ENCODE assay signal across 1 cellular context in the genomic region with DNA sequence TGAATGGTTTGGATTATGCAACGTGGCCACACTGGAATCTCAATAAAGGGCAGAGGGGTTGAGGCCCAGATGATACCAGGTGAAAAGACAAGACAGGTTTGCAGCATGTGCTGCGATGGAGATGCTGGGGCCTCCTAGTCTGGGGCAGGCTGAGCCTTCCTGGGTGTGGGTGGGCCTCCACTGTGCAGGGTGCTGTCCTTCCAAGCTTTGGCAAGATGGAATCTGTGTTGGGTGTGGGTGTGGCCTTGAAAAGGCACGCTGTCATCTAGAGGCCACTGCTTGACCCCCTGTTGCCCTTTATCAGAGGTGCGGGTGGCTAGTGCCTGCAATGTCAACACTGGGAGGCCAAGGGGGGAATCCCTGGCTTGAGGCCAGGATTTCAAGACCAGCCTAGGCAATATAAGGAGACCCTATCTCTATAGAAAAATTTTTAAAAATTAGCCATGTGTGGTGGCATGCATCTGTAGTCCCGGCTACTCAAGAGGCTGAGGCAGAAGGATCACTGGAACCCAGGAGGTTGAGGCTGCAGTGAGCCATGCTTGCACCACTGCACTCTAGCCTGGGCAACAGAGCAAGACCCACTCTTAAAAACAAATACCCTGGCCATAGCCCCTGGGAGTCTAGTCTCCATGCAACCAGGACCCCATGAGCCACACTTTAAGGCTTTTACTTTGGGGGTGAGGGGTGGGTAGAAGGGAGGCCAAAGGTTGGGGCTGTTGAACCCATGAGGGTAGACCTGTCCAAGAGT.
TF ChIP-seq lines count a peak whose summit lies in the region.

No MANE protein-coding gene starts in this region.

TF ChIP-seq in HepG2, 621 proteins besides CTCF, POLR2A, EP300 and RAD21 (continued from another document and continues in another):
- TF ChIP-seq, protein P1, sequence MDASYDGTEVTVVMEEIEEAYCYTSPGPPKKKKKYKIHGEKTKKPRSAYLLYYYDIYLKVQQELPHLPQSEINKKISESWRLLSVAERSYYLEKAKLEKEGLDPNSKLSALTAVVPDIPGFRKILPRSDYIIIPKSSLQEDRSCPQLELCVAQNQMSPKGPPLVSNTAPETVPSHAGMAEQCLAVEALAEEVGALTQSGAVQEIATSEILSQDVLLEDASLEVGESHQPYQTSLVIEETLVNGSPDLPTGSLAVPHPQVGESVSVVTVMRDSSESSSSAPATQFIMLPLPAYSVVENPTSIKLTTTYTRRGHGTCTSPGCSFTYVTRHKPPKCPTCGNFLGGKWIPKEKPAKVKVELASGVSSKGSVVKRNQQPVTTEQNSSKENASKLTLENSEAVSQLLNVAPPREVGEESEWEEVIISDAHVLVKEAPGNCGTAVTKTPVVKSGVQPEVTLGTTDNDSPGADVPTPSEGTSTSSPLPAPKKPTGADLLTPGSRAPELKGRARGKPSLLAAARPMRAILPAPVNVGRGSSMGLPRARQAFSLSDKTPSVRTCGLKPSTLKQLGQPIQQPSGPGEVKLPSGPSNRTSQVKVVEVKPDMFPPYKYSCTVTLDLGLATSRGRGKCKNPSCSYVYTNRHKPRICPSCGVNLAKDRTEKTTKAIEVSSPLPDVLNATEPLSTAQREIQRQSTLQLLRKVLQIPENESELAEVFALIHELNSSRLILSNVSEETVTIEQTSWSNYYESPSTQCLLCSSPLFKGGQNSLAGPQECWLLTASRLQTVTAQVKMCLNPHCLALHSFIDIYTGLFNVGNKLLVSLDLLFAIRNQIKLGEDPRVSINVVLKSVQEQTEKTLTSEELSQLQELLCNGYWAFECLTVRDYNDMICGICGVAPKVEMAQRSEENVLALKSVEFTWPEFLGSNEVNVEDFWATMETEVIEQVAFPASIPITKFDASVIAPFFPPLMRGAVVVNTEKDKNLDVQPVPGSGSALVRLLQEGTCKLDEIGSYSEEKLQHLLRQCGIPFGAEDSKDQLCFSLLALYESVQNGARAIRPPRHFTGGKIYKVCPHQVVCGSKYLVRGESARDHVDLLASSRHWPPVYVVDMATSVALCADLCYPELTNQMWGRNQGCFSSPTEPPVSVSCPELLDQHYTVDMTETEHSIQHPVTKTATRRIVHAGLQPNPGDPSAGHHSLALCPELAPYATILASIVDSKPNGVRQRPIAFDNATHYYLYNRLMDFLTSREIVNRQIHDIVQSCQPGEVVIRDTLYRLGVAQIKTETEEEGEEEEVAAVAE (CRISPR knock-in tag; IDR thresholded peaks at IDR 0.05; ENCODE audit: borderline replicate concordance) = no peak
- TF ChIP-seq CEBPB (IDR thresholded peaks at IDR 0.05; ENCODE audit: borderline replicate concordance, low read depth, low read length) (0 out of 2 replicates have a peak, but pooled peaks have one; percentile 2), ZNF776 (CRISPR knock-in tag; IDR thresholded peaks at IDR 0.05) (no peak), ZNF558 (CRISPR knock-in tag; IDR thresholded peaks at IDR 0.05; ENCODE audit: borderline replicate concordance) (no peak), ZBTB1 (CRISPR knock-in tag; IDR thresholded peaks at IDR 0.05; ENCODE audit: borderline replicate concordance) (no peak), ZNF761 (CRISPR knock-in tag; conservative IDR thresholded peaks at IDR 0.05) (0 out of 2 replicates have a peak, but pooled peaks have one; percentile 11), HOXA9 (CRISPR knock-in tag; IDR thresholded peaks at IDR 0.05; ENCODE audit: borderline replicate concordance) (no peak), RARA (CRISPR knock-in tag; IDR thresholded peaks at IDR 0.05) (peak; percentile 90), HMG20B (CRISPR knock-in tag; conservative IDR thresholded peaks at IDR 0.05) (0 out of 2 replicates have a peak, but pooled peaks have one; percentile 62), ZBTB42 (CRISPR knock-in tag; IDR thresholded peaks at IDR 0.05) (no peak), NFIC (IDR thresholded peaks at IDR 0.05; ENCODE audit: low read length) (peak; percentile 81; the same call in 1 of the 2 replicates), TBP (CRISPR knock-in tag; IDR thresholded peaks at IDR 0.05) (no peak), ZNF589 (CRISPR knock-in tag; conservative IDR thresholded peaks at IDR 0.05) (no peak), ESRRA (CRISPR knock-in tag; IDR thresholded peaks at IDR 0.05; ENCODE audit: low read depth) (no peak), MXI1 (IDR thresholded peaks at IDR 0.05; ENCODE audit: borderline replicate concordance, low read depth, low read length) (no peak), ZNF142 (CRISPR knock-in tag; IDR thresholded peaks at IDR 0.05) (no peak), CCDC6 (CRISPR knock-in tag; IDR thresholded peaks at IDR 0.05) (0 out of 2 replicates have a peak, but pooled peaks have one; percentile 31), JUND (CRISPR knock-in tag; IDR thresholded peaks at IDR 0.05) (no peak), FOXA3 (CRISPR knock-in tag; IDR thresholded peaks at IDR 0.05) (peak; percentile 77), BCL6 (CRISPR knock-in tag; IDR thresholded peaks at IDR 0.05) (peak; percentile 49), NFATC3 (CRISPR knock-in tag; IDR thresholded peaks at IDR 0.05) (no peak), ZFP1 (CRISPR knock-in tag; IDR thresholded peaks at IDR 0.05) (no peak), HOXA7 (CRISPR knock-in tag; IDR thresholded peaks at IDR 0.05) (no peak), ZSCAN25 (CRISPR knock-in tag; IDR thresholded peaks at IDR 0.05) (no peak), ZNF629 (CRISPR knock-in tag; conservative IDR thresholded peaks at IDR 0.05) (0 out of 2 replicates have a peak, but pooled peaks have one; percentile 13), BRD4 (CRISPR knock-in tag; IDR thresholded peaks at IDR 0.05) (no peak), FOXP4 (CRISPR knock-in tag; IDR thresholded peaks at IDR 0.05) (peak; percentile 71; the same call in 1 of the 2 replicates), KDM1A (CRISPR knock-in tag; IDR thresholded peaks at IDR 0.05) (no peak), TRIM24 (CRISPR knock-in tag; IDR thresholded peaks at IDR 0.05) (no peak), SNRNP70 (IDR thresholded peaks at IDR 0.05; ENCODE audit: low read depth, low read length) (no peak), MYC (CRISPR knock-in tag; IDR thresholded peaks at IDR 0.05; ENCODE audit: borderline replicate concordance) (peak; percentile 48; the same call in 1 of the 2 replicates), TMF1 (CRISPR knock-in tag; IDR thresholded peaks at IDR 0.05; ENCODE audit: low read depth) (no peak), ZNF670 (CRISPR knock-in tag; IDR thresholded peaks at IDR 0.05; ENCODE audit: borderline replicate concordance) (no peak)
- TF ChIP-seq, protein P2, sequence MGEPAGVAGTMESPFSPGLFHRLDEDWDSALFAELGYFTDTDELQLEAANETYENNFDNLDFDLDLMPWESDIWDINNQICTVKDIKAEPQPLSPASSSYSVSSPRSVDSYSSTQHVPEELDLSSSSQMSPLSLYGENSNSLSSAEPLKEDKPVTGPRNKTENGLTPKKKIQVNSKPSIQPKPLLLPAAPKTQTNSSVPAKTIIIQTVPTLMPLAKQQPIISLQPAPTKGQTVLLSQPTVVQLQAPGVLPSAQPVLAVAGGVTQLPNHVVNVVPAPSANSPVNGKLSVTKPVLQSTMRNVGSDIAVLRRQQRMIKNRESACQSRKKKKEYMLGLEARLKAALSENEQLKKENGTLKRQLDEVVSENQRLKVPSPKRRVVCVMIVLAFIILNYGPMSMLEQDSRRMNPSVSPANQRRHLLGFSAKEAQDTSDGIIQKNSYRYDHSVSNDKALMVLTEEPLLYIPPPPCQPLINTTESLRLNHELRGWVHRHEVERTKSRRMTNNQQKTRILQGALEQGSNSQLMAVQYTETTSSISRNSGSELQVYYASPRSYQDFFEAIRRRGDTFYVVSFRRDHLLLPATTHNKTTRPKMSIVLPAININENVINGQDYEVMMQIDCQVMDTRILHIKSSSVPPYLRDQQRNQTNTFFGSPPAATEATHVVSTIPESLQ (CRISPR knock-in tag; conservative IDR thresholded peaks at IDR 0.05) = no peak
- TF ChIP-seq, protein P3, sequence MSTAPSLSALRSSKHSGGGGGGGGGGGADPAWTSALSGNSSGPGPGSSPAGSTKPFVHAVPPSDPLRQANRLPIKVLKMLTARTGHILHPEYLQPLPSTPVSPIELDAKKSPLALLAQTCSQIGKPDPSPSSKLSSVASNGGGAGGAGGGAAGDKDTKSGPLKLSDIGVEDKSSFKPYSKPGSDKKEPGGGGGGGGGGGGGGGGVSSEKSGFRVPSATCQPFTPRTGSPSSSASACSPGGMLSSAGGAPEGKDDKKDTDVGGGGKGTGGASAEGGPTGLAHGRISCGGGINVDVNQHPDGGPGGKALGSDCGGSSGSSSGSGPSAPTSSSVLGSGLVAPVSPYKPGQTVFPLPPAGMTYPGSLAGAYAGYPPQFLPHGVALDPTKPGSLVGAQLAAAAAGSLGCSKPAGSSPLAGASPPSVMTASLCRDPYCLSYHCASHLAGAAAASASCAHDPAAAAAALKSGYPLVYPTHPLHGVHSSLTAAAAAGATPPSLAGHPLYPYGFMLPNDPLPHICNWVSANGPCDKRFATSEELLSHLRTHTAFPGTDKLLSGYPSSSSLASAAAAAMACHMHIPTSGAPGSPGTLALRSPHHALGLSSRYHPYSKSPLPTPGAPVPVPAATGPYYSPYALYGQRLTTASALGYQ (CRISPR knock-in tag; IDR thresholded peaks at IDR 0.05) = peak; percentile 78
- TF ChIP-seq, protein P4, sequence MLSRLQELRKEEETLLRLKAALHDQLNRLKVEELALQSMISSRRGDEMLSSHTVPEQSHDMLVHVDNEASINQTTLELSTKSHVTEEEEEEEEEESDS (CRISPR knock-in tag; IDR thresholded peaks at IDR 0.05; ENCODE audit: borderline replicate concordance) = no peak
- TF ChIP-seq, protein P5, sequence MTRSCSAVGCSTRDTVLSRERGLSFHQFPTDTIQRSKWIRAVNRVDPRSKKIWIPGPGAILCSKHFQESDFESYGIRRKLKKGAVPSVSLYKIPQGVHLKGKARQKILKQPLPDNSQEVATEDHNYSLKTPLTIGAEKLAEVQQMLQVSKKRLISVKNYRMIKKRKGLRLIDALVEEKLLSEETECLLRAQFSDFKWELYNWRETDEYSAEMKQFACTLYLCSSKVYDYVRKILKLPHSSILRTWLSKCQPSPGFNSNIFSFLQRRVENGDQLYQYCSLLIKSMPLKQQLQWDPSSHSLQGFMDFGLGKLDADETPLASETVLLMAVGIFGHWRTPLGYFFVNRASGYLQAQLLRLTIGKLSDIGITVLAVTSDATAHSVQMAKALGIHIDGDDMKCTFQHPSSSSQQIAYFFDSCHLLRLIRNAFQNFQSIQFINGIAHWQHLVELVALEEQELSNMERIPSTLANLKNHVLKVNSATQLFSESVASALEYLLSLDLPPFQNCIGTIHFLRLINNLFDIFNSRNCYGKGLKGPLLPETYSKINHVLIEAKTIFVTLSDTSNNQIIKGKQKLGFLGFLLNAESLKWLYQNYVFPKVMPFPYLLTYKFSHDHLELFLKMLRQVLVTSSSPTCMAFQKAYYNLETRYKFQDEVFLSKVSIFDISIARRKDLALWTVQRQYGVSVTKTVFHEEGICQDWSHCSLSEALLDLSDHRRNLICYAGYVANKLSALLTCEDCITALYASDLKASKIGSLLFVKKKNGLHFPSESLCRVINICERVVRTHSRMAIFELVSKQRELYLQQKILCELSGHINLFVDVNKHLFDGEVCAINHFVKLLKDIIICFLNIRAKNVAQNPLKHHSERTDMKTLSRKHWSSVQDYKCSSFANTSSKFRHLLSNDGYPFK (CRISPR knock-in tag; IDR thresholded peaks at IDR 0.05; ENCODE audit: borderline replicate concordance) = 0 out of 2 replicates have a peak, but pooled peaks have one; percentile 29
